14 cellular contexts compared by ENCODE assay signal in the genomic region with DNA sequence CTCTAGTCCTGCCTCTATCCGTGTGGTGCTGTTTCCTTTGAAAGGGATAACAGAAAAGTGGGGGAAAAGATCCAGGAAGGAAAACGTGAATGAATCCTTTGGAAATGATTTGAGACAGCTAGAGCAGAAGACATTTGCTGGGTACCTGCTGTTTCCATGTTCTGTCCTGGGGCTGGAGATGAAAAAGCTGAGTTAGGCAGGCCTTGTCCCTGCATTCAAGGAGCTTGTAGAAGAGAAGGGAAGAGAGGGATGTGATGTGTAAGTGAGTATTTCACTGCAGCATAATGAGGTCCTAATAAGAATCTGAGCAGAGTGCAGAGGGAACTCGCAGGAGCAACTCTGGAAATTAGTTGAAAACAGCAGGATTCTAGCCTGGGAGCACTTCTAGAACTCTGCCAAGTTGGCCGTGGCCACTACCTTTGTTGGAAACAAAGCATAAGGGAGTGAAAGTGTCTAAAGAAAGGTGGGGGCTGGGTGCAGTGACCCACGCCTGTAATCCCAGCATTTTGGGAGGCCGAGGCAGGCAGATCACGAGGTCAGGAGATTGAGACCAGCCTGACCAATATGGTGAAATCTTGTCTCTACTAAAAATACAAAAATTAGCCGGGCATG. TPM values are rescaled to one million over a fixed set of nuclear protein-coding genes. Genes with fewer than 3 reads are reported as not detected.
DNase-seq lines count a peak whose midpoint lies in the region; ATAC-seq and TF ChIP-seq lines count a peak whose summit lies in the region.
"Had no signal": no experiment of that assay in that cellular context is flagged by ENCODE, and none has a peak within 500 bp of the region (broad histone marks: within the 10 kb centered on the region; RNA-seq: fewer than 3 reads in every experiment).

No MANE protein-coding gene starts in this region.

- DNase-seq in cardiac muscle cell (ENCODE audit: low read depth in 1 of 2, low spot score in 1 of 2) (no peak), left cardiac atrium (no peak), type B pancreatic cell (ENCODE audit: extremely low spot score, unreplicated experiment) (no peak), GOT3 (lab: John Stamatoyannopoulos, UW) (no peak), sciatic nerve (ENCODE audit: low spot score) (no peak)
- DNase-seq in activated CD8-positive, alpha-beta memory T cell treated with anti-CD3 and anti-CD28 coated beads, Interleukin-2, amount 50 U/mL, for 4 hours = no peak
- DNase-seq: activated CD8-positive, alpha-beta memory T cell treated with anti-CD3 and anti-CD28 coated beads, Interleukin-2, amount 50 U/mL, for 48 hours; DMS 273 treated with DMSO at 0.1 percent for 48 hours; left lung; NCI-H345; PC-9 had no signal

- H3K9me3 ChIP-seq in cardiac muscle cell (ENCODE audit: low read depth) = no peaks in the 10 kb centered on the region
- H3K9me3 ChIP-seq: left lung, thoracic aorta had no signal

- intact Hi-C loops in left cardiac atrium (cut with DNase I) (no loop called here), sciatic nerve (cut with DNase I) (no loop called here)

- H3K4me1 Mint-ChIP-seq in nephron = peaks cover 35% of the 10 kb centered on the region
- H3K4me1 Mint-ChIP-seq in type B pancreatic cell (ENCODE audit: unreplicated experiment) = peaks cover 26% of the 10 kb centered on the region

- peak overlapping the region; percentile 6 to 32 (median 18) for H3K4me3 Mint-ChIP-seq in nephron
- H3K4me3 Mint-ChIP-seq in type B pancreatic cell = peak overlapping the region; percentile 32

- TF ChIP-seq CTCF in cardiac muscle cell (IDR thresholded peaks at IDR 0.05; ENCODE audit: low read depth, low read length) (no peak), nephron (IDR thresholded peaks at IDR 0.05; ENCODE audit: unreplicated experiment in 3 of 3) (no peak), type B pancreatic cell (conservative IDR thresholded peaks at IDR 0.05) (no peak)

- H3K27ac ChIP-seq in cardiac muscle cell (peak overlapping the region; percentile 44), cingulate gyrus (ENCODE audit: low read depth, low read length) (peak overlapping the region; percentile 41)
- H3K27ac ChIP-seq: PC-9, thoracic aorta had no signal

- no peak overlapping the region for H3K4me3 ChIP-seq in cardiac muscle cell
- H3K4me3 ChIP-seq: left lung, PC-9, thoracic aorta had no signal

- H3K4me1 ChIP-seq in cardiac muscle cell (ENCODE audit: low read depth) = peaks cover 14% of the 10 kb centered on the region

- H3K9me3 Mint-ChIP-seq in nephron (no peaks in the 10 kb centered on the region), type B pancreatic cell (no peaks in the 10 kb centered on the region)

- no peaks in the 10 kb centered on the region for H3K27me3 ChIP-seq in cardiac muscle cell

- H3K27ac Mint-ChIP-seq in nephron = peak overlapping the region; percentile 79 to 88 (median 82)
- H3K27ac Mint-ChIP-seq in type B pancreatic cell = peak overlapping the region; percentile 6

- H3K36me3 Mint-ChIP-seq in nephron (ENCODE audit: low read depth) (no peaks in the 10 kb centered on the region), type B pancreatic cell (no peaks in the 10 kb centered on the region)

- no peaks in the 10 kb centered on the region for H3K36me3 ChIP-seq in cardiac muscle cell
- H3K36me3 ChIP-seq: left lung, thoracic aorta had no signal

- no peaks in the 10 kb centered on the region for H3K27me3 Mint-ChIP-seq in nephron (ENCODE audit: low read depth)
- H3K27me3 Mint-ChIP-seq in type B pancreatic cell = no peaks in the 10 kb centered on the region

- no peak for ATAC-seq in left cardiac atrium
- ATAC-seq in sciatic nerve = no peak
- ATAC-seq: left lung had no signal

RNA-seq across cellular contexts. Expression of a gene that starts 13.8 kb away (rescaled TPM):
- total RNA-seq in cardiac muscle cell = 38.0 and 39.3 TPM in 2 replicates
- 43.1 and 44.9 TPM in 2 replicates for polyA plus RNA-seq in cardiac muscle cell
- 10 to 100 TPM; 26.2 to 41.2 TPM for total RNA-seq in left cardiac atrium
- 28.0 and 28.9 TPM in 2 replicates for total RNA-seq in type B pancreatic cell (ENCODE audit: low replicate concordance)
- total RNA-seq in sciatic nerve = 55.9 TPM

RNA-seq across cellular contexts. Expression of a gene that starts 46.4 kb away (rescaled TPM):
- total RNA-seq in cardiac muscle cell = 18.1 and 30.8 TPM in 2 replicates
- polyA plus RNA-seq in cardiac muscle cell = 71.9 and 91.6 TPM in 2 replicates
- total RNA-seq in left cardiac atrium = 10 to 100 TPM; 53.2 to 55.0 TPM
- 31.6 and 36.8 TPM in 2 replicates for total RNA-seq in type B pancreatic cell (ENCODE audit: low replicate concordance)
- 43.3 TPM for total RNA-seq in sciatic nerve

RNA-seq across cellular contexts. Expression of a gene that starts 46.6 kb away (rescaled TPM):
- total RNA-seq in cardiac muscle cell (9.1 and 16.2 TPM in 2 replicates), left cardiac atrium (10 to 100 TPM in 1 of 2 donors, 1 to 10 TPM in 1; 9.4 to 11.9 TPM), type B pancreatic cell (ENCODE audit: low replicate concordance) (6.1 and 9.6 TPM in 2 replicates), sciatic nerve (5.4 TPM)
- 1.3 and 1.9 TPM in 2 replicates for polyA plus RNA-seq in cardiac muscle cell
